10 cellular contexts compared by ENCODE assay signal in genomic region chr2:241901500-241902351, GRCh38. TPM values are rescaled to one million over a fixed set of nuclear protein-coding genes. Genes with fewer than 3 reads are reported as not detected.
A peak's percentile ranks its signal among the peaks of the same experiment; 100 is the strongest.
DNase-seq lines count a peak whose midpoint lies in the region; ATAC-seq and TF ChIP-seq lines count a peak whose summit lies in the region.
"Had no signal": no experiment of that assay in that cellular context is flagged by ENCODE, and none has a peak within 500 bp of the region (broad histone marks: within the 10 kb centered on the region; RNA-seq: fewer than 3 reads in every experiment).

No MANE protein-coding gene starts in this region.

- H2BK5ac ChIP-seq in mesendoderm (ENCODE audit: low read length) = no peak overlapping the region

- H3K4ac ChIP-seq in mesendoderm (ENCODE audit: low read depth, low read length) = no peak overlapping the region

- H4K8ac ChIP-seq in mesendoderm (ENCODE audit: low read depth, low read length) = no peak overlapping the region

- no peak overlapping the region for H3K23ac ChIP-seq in mesendoderm (ENCODE audit: low read length)

- peak overlapping the region; percentile 38 for H3K4me3 ChIP-seq in mesendoderm (ENCODE audit: low read length)
- H3K4me3 ChIP-seq in thyroid gland (replicated peaks in 1 of 3) = peak overlapping the region in 1 of 3 donors; percentile 5
- H3K4me3 ChIP-seq in MG63 = no peak overlapping the region

- H3K56ac ChIP-seq in mesendoderm (ENCODE audit: low read length) = peak overlapping the region; percentile 80

- no peak overlapping the region for H4K5ac ChIP-seq in mesendoderm (ENCODE audit: low read length)

- TF ChIP-seq POLR2A in thyroid gland (IDR thresholded peaks at IDR 0.05) = peak in 1 of 2 donors; percentile 80

- H3K4me1 ChIP-seq in mesendoderm (ENCODE audit: control insufficient read depth, low read depth, low read length) = peaks cover 2% of the 10 kb centered on the region
- H3K4me1 ChIP-seq in thyroid gland = peaks cover 28 to 52% of the 10 kb centered on the region in 2 donors

- no peak overlapping the region for H2BK15ac ChIP-seq in mesendoderm (replicated peaks; ENCODE audit: low read depth)

- H3K27me3 ChIP-seq in mesendoderm (ENCODE audit: insufficient read depth, low read length, poor library complexity) (no peaks in the 10 kb centered on the region), thyroid gland (no peaks in the 10 kb centered on the region), MG63 (no peaks in the 10 kb centered on the region)

- ATAC-seq in GM19467 (IDR thresholded peaks at IDR 0.05; ENCODE audit: unreplicated experiment) = no peak

- H3K36me3 ChIP-seq in mesendoderm (ENCODE audit: control insufficient read depth, insufficient read depth, low read length) (no peaks in the 10 kb centered on the region), thyroid gland (no peaks in the 10 kb centered on the region), MG63 (no peaks in the 10 kb centered on the region)

- no peak overlapping the region for H3K18ac ChIP-seq in mesendoderm (ENCODE audit: low read length)

- peak; percentile 59 for DNase-seq in activated effector memory CD4-positive, alpha-beta T cell treated with anti-CD3 and anti-CD28 coated beads, Interleukin-2, amount 50 U/mL, for 16 hours
- DNase-seq in activated effector memory CD4-positive, alpha-beta T cell treated with Interleukin-2 at 50 U/mL for 16 hours = no peak
- peak; percentile 14 for DNase-seq in epidermal melanocyte (ENCODE audit: insufficient read length, low spot score)
- peak; percentile 72 for DNase-seq in mesendoderm
- DNase-seq in thyroid gland = peak; percentile 94 to 95
- DNase-seq in MG63 = no peak
- no peak for DNase-seq in NCI-H146 (lab: John Stamatoyannopoulos, UW)
- DNase-seq: activated CD4-positive, alpha-beta memory T cell treated with anti-CD3 and anti-CD28 coated beads, Interleukin-2, amount 10 ng/mL, durations not matched to agents 7 days and 5 days had no signal

- H3K9me3 ChIP-seq in thyroid gland = no peaks in the 10 kb centered on the region
- no peaks in the 10 kb centered on the region for H3K9me3 ChIP-seq in MG63

- intact Hi-C loops in thyroid gland (cut with DNase I) = no loop called here

- peak in 3 of 6 experiments; percentile 9 to 24 (median 17) for TF ChIP-seq CTCF in thyroid gland (IDR thresholded peaks at IDR 0.05)

- H3K27ac ChIP-seq in mesendoderm (ENCODE audit: low read depth, low read length) = no peak overlapping the region
- H3K27ac ChIP-seq in thyroid gland = peak overlapping the region; percentile 80 to 94 (median 87)

- H2AK5ac ChIP-seq in mesendoderm (ENCODE audit: low read length) = no peak overlapping the region

- no peaks in the 10 kb centered on the region for H3K79me2 ChIP-seq in mesendoderm (ENCODE audit: control insufficient read depth, insufficient read depth, low read length)

- H3K9ac ChIP-seq in mesendoderm (ENCODE audit: low read length) = peak overlapping the region; percentile 64

- H3K79me1 ChIP-seq in mesendoderm (ENCODE audit: low read length) = no peaks in the 10 kb centered on the region

- H3K4me2 ChIP-seq in mesendoderm (ENCODE audit: low read length) = peak overlapping the region; percentile 86

- no peak overlapping the region for H2BK120ac ChIP-seq in mesendoderm (ENCODE audit: low read depth, low read length)

- no CpG with 5 or more reads among the region's 54 CpGs for WGBS in mesendoderm (ENCODE audit: extremely low coverage, insufficient coverage, low lambda C conversion rate)
- WGBS in thyroid gland, 2 donors = 43 to 63% methylated on average over 51 to 54 of the region's 54 CpGs

RNA-seq across cellular contexts. Expression of gene RTP5, which starts 32.2 kb away (rescaled TPM):
- not detected for polyA plus RNA-seq in mesendoderm (2013, experiment 1 of 2)
- not detected for polyA plus RNA-seq in mesendoderm (2013, experiment 2 of 2)
- total RNA-seq in thyroid gland = under 1 TPM in 1 of 4 donors, not detected in 3; 0.13 TPM
- not detected in 2 replicates for total RNA-seq in MG63 (2014; rRNA removed; shearing (Covaris generic); ENCODE audit: low replicate concordance)
- polyA plus RNA-seq: AG04450 had no signal

RNA-seq across cellular contexts. Expression of gene PDCD1, which starts 43.0 kb away (rescaled TPM):
- polyA plus RNA-seq in mesendoderm (2013, experiment 1 of 2) = 0.87 TPM
- 0.78 TPM for polyA plus RNA-seq in mesendoderm (2013, experiment 2 of 2)
- total RNA-seq in thyroid gland = 1 to 10 TPM in 2 of 4 donors, under 1 TPM in 2; 0.49 to 2.3 (median 1.1) TPM
- total RNA-seq in MG63 (2014; rRNA removed; shearing (Covaris generic); ENCODE audit: low replicate concordance) = not detected in 2 replicates
- polyA plus RNA-seq: AG04450 had no signal

Comparison
In these comparisons a context has a peak if more than half of its experiments do, and no peak if none do; other contexts are left out.
1. DNase-seq: peak in activated effector memory CD4-positive, alpha-beta T cell treated with anti-CD3 and anti-CD28 coated beads, Interleukin-2, amount 50 U/mL, for 16 hours (single experiment), epidermal melanocyte (single experiment), mesendoderm (single experiment) and thyroid gland (2 of 2); none in activated effector memory CD4-positive, alpha-beta T cell treated with Interleukin-2 at 50 U/mL for 16 hours (single experiment), MG63 (single experiment) and NCI-H146 (single experiment).